1 cellular context compared by ENCODE assay signal in genomic region chr18:79466591-79466990, GRCh38.
TF ChIP-seq lines count a peak whose summit lies in the region.

No MANE protein-coding gene starts in this region.

TF ChIP-seq in GM12878, 131 proteins besides CTCF, POLR2A, EP300 and RAD21 (continued from another document):
- peak; percentile 75 for TF ChIP-seq ZNF687 (IDR thresholded peaks at IDR 0.05)
- TF ChIP-seq TCF12 (IDR thresholded peaks at IDR 0.05; ENCODE audit: low read depth, low read length): peak; percentile 89
- no peak for TF ChIP-seq KDM1A (IDR thresholded peaks at IDR 0.05; ENCODE audit: borderline replicate concordance)
- peak; percentile 63 for TF ChIP-seq MEF2B (IDR thresholded peaks at IDR 0.05; ENCODE audit: partially characterized antibody, poor library complexity, severe bottlenecking)
- TF ChIP-seq BHLHE40 (IDR thresholded peaks at IDR 0.05; ENCODE audit: borderline replicate concordance in 1 of 2, low read depth in 2 of 2, low read length in 1 of 2): peak; percentile 64 to 74; a peak in 2 of 4 replicates
TF ChIP-seq in GM12878: peak in this region for 7.
